26 cellular contexts compared by ENCODE assay signal in the genomic region with DNA sequence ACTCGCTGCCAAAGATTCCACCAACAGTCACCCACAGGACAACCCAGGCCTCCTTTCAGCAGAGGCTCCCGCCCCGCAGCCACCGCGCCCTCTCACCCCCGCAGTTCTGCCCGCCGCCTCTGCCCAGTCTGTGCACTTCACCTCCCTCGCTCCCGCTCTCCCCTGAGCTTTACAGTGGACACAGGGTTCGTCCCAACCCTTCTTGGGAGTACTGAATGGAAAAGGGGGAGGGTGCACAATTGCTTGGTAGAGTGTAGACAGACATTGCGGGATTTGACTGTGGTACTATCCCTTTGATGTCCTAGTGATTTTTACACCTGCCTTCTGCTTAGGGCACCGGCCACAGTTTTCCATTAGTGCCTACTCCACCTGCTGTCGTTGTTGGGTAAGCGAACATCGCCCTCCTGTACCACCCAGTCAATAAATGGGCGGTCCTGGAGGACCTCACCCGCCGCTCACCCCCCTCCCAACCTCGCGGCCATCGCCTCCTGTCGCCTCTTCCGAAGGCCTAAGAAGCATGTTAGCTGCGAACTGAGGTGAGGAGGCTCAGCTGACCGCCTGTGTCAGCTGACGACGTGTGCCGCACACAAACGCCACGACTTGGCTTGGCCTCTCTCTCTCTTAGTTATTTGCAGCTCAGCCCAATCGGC. TPM values are rescaled to one million over a fixed set of nuclear protein-coding genes. Genes with fewer than 3 reads are reported as not detected.
DNase-seq lines count a peak whose midpoint lies in the region; ATAC-seq, FAIRE-seq and TF ChIP-seq lines count a peak whose summit lies in the region.
"Had no signal": no experiment of that assay in that cellular context is flagged by ENCODE, and none has a peak within 500 bp of the region (broad histone marks: within the 10 kb centered on the region; RNA-seq: fewer than 3 reads in every experiment).

No MANE protein-coding gene starts in this region.

- H3K79me1 ChIP-seq in trophoblast cell (ENCODE audit: low read length) = no peaks in the 10 kb centered on the region

- no peak overlapping the region for H4K91ac ChIP-seq in trophoblast cell (ENCODE audit: low read depth, low read length)

- H3K27me3 Mint-ChIP-seq in chondrocyte (ENCODE audit: low read depth) = peaks cover 6% of the 10 kb centered on the region

- no peak overlapping the region for H3K4ac ChIP-seq in trophoblast cell (ENCODE audit: low read depth, low read length)

- in situ Hi-C loops in GM13976 (cut with MboI; ENCODE audit: low sequenced_read_pairs, unreplicated experiment) = no loop called here

- H3K4me3 ChIP-seq in heart right ventricle (no peak overlapping the region), small intestine (ENCODE audit: low read depth in 1 of 2, low read length in 2 of 2) (no peak overlapping the region), trophoblast cell (ENCODE audit: low read depth, low read length) (no peak overlapping the region)
- H3K4me3 ChIP-seq: BLaER1 treated with 17β-estradiol and CSF1 and Interleukin-3, amounts not matched to agents 10 nM and 100 nM; HAP-1; Peyer's patch; SJCRH30 had no signal

- WGBS in heart right ventricle, 2 donors = 77 to 78% methylated on average over 32 of the region's 32 CpGs
- WGBS in small intestine, 3 donors = 52 to 74% (median 66%) methylated on average over 31 to 32 of the region's 32 CpGs
- WGBS in trophoblast cell (ENCODE audit: extremely low coverage, insufficient coverage, insufficient read length) = no CpG with 5 or more reads among the region's 32 CpGs

- DNase-seq in cardiac septum (ENCODE audit: low spot score) (peak; percentile 72), heart right ventricle (no peak), chondrocyte (ENCODE audit: low spot score) (peak; percentile 78), left lobe of liver (ENCODE audit: low spot score) (peak; percentile 68), small intestine (peak; percentile 16), GM13976 (ENCODE audit: low spot score) (no peak), trophoblast cell (no peak)
- DNase-seq in stimulated activated CD4-positive, alpha-beta T cell treated with anti-CD3 and anti-CD28 coated beads, Interleukin-4, amount 100 ng/mL, for 4 hours = no peak
- DNase-seq: ACHN; Caco-2; CD4-positive, alpha-beta memory T cell; DMS153; NCI-H1092 treated with DMSO at 0.1 percent for 48 hours; NCI-H1436 treated with DMSO at 0.1 percent for 48 hours; NCI-H2029; NCI-H345; NCI-H524; NCI-H82; SJCRH30 had no signal

- no peak overlapping the region for H2BK5ac ChIP-seq in trophoblast cell (ENCODE audit: low read depth, low read length, poor library complexity)

- no peak overlapping the region for H3K9ac ChIP-seq in trophoblast cell (ENCODE audit: low read length)
- H3K9ac ChIP-seq: BLaER1 treated with 17β-estradiol and CSF1 and Interleukin-3, amounts not matched to agents 10 nM and 100 nM; KMS-11 had no signal

- no peak overlapping the region for H2BK12ac ChIP-seq in trophoblast cell (ENCODE audit: low read length)

- intact Hi-C loops in cardiac septum (cut with DNase I) (no loop called here), heart right ventricle (cut with DNase I) (no loop called here)

- ATAC-seq in heart right ventricle (no peak), left lobe of liver (peak; percentile 95)

- H3K4me1 Mint-ChIP-seq in chondrocyte (ENCODE audit: low read depth) = no peaks in the 10 kb centered on the region

- no peak for FAIRE-seq in small intestine (lab: Jason Lieb, UNC)
- FAIRE-seq: GM19239 had no signal

- H3K27me3 ChIP-seq in heart right ventricle (peaks cover 6 to 52% (median 34%) of the 10 kb centered on the region in 7 donors), small intestine (ENCODE audit: control insufficient read depth in 2 of 2, insufficient read depth in 2 of 2, low read length in 2 of 2) (peaks cover 0 to 3% of the 10 kb centered on the region in 2 donors), trophoblast cell (ENCODE audit: insufficient read depth, low read length) (no peaks in the 10 kb centered on the region)
- H3K27me3 ChIP-seq: BLaER1 treated with 17β-estradiol and CSF1 and Interleukin-3, amounts not matched to agents 10 nM and 100 nM; Peyer's patch; SJCRH30 had no signal

- no peak overlapping the region for H3K18ac ChIP-seq in trophoblast cell (ENCODE audit: low read length)

- no peak overlapping the region for H3K4me3 Mint-ChIP-seq in chondrocyte (ENCODE audit: unreplicated experiment)
- H3K4me3 Mint-ChIP-seq: CD4-positive, alpha-beta memory T cell had no signal

- H3K36me3 Mint-ChIP-seq in chondrocyte (ENCODE audit: low read depth) = no peaks in the 10 kb centered on the region
- H3K36me3 Mint-ChIP-seq: CD4-positive, alpha-beta memory T cell had no signal

- H3K27ac ChIP-seq in heart right ventricle (no peak overlapping the region), small intestine (ENCODE audit: low read depth in 1 of 2, low read length in 1 of 2) (no peak overlapping the region), trophoblast cell (ENCODE audit: low read depth, low read length) (no peak overlapping the region)
- H3K27ac ChIP-seq: 22Rv1; BLaER1 treated with 17β-estradiol and CSF1 and Interleukin-3, amounts not matched to agents 10 nM and 100 nM; HL-60; KMS-11; Peyer's patch; SJCRH30 had no signal

- H2AFZ ChIP-seq in trophoblast cell (ENCODE audit: insufficient read depth, low read length, poor library complexity) = no peak overlapping the region

- no peak overlapping the region for H4K12ac ChIP-seq in trophoblast cell (ENCODE audit: low read depth, low read length)

- H3K9me3 ChIP-seq in heart right ventricle (no peaks in the 10 kb centered on the region), small intestine (ENCODE audit: control insufficient read depth, low read depth) (no peaks in the 10 kb centered on the region), trophoblast cell (ENCODE audit: insufficient read depth, low read depth, low read length) (no peaks in the 10 kb centered on the region)
- H3K9me3 ChIP-seq: Caco-2, HAP-1, Peyer's patch, SJCRH30 had no signal

- no peak overlapping the region for H3K27ac Mint-ChIP-seq in chondrocyte (ENCODE audit: unreplicated experiment)
- H3K27ac Mint-ChIP-seq: CD4-positive, alpha-beta memory T cell had no signal

- no peak overlapping the region for H4K8ac ChIP-seq in trophoblast cell (ENCODE audit: low read depth, low read length)

- TF ChIP-seq CTCF in heart right ventricle (IDR thresholded peaks at IDR 0.05) (no peak), chondrocyte (IDR thresholded peaks at IDR 0.05) (no peak), GM13976 (IDR thresholded peaks at IDR 0.05; ENCODE audit: borderline replicate concordance, control extremely low read depth, extremely low read depth, insufficient read depth, missing control alignments) (no peak)

- no peak overlapping the region for H2AK5ac ChIP-seq in trophoblast cell (ENCODE audit: low read length)

- H3K4me1 ChIP-seq in heart right ventricle (peaks cover 0 to 13% (median 0%) of the 10 kb centered on the region in 9 donors), small intestine (ENCODE audit: control insufficient read depth in 2 of 2, insufficient read depth in 1 of 2, low read depth in 1 of 2, low read length in 1 of 2) (no peaks in the 10 kb centered on the region), trophoblast cell (ENCODE audit: control insufficient read depth in 1 of 2, insufficient read depth in 2 of 2, low read length in 2 of 2) (no peaks in the 10 kb centered on the region)
- H3K4me1 ChIP-seq: HAP-1, Peyer's patch, SJCRH30 had no signal

- H3K79me2 ChIP-seq in trophoblast cell (ENCODE audit: control insufficient read depth, insufficient read depth, low read length, poor library complexity) = no peaks in the 10 kb centered on the region

- H3K14ac ChIP-seq in trophoblast cell (ENCODE audit: low read length) = no peak overlapping the region

- H3K36me3 ChIP-seq in heart right ventricle (no peaks in the 10 kb centered on the region), small intestine (ENCODE audit: control insufficient read depth in 2 of 2, insufficient read depth in 2 of 2, low read length in 2 of 2) (no peaks in the 10 kb centered on the region), trophoblast cell (ENCODE audit: control insufficient read depth in 1 of 2, insufficient read depth in 2 of 2, low read length in 2 of 2) (no peaks in the 10 kb centered on the region)
- H3K36me3 ChIP-seq: BLaER1 treated with 17β-estradiol and CSF1 and Interleukin-3, amounts not matched to agents 10 nM and 100 nM; HAP-1; Peyer's patch; SJCRH30 had no signal

- no peak overlapping the region for H3K23ac ChIP-seq in trophoblast cell (ENCODE audit: low read length)

- no peak overlapping the region for H3K4me2 ChIP-seq in trophoblast cell (ENCODE audit: low read length)
- H3K4me2 ChIP-seq: BLaER1 treated with 17β-estradiol and CSF1 and Interleukin-3, amounts not matched to agents 10 nM and 100 nM; KMS-11 had no signal

- no peaks in the 10 kb centered on the region for H3K9me3 Mint-ChIP-seq in chondrocyte (ENCODE audit: low read depth)
- H3K9me3 Mint-ChIP-seq: CD4-positive, alpha-beta memory T cell had no signal

- no peak overlapping the region for H2BK120ac ChIP-seq in trophoblast cell (ENCODE audit: insufficient read depth, low read length, poor library complexity)

RNA-seq across cellular contexts. Expression of gene NBPF11, which starts 9.3 kb away (rescaled TPM):
- total RNA-seq in cardiac septum (3.0 TPM), heart right ventricle (1 to 10 TPM; 2.6 to 4.6 (median 3.0) TPM), chondrocyte (10.4 to 11.3 TPM (median 11.0 TPM) in 3 replicates), left lobe of liver (10.9 TPM)
- polyA plus RNA-seq in heart right ventricle (1 to 10 TPM; 2.0 to 7.2 TPM), small intestine (1 to 10 TPM; 4.3 to 5.8 (median 4.5) TPM)
- 3.5 and 4.0 TPM in 2 replicates for polyA plus RNA-seq in trophoblast cell (2013)

Comparison
In these comparisons a context has a peak if more than half of its experiments do, and no peak if none do; other contexts are left out.
1. DNase-seq: peak in cardiac septum (single experiment), chondrocyte (single experiment), left lobe of liver (single experiment) and small intestine (single experiment); none in heart right ventricle (0 of 2), stimulated activated CD4-positive, alpha-beta T cell treated with anti-CD3 and anti-CD28 coated beads, Interleukin-4, amount 100 ng/mL, for 4 hours (0 of 2), GM13976 (single experiment) and trophoblast cell (0 of 2).